Comparison of ENCODE assay signal across 11 cellular contexts in the genomic region with DNA sequence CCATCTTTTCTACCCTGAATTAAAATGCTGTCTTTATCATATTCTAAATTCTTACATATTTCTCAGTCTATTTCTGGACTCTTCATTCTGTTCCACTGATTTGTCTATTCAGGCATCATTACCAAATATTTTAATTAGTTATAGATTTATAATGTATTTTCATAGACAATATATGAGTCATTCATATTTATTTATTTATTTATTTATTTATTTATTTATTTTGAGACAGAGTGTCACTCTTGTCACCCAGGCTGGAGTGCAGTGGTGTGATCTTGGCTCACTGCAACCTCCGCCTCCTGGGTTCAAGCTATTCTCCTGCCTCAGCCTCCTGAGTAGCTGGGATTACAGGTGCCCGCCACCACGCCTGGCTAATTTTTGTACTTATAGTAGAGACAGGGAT. TPM values are rescaled to one million over a fixed set of nuclear protein-coding genes. Genes with fewer than 3 reads are reported as not detected.
"Had no signal": no experiment of that assay in that cellular context is flagged by ENCODE, and none has a peak within 500 bp of the region (broad histone marks: within the 10 kb centered on the region; RNA-seq: fewer than 3 reads in every experiment).

No MANE protein-coding gene starts in this region.

RNA-seq across cellular contexts. Expression of gene C9orf57, which starts 35.1 kb away (rescaled TPM):
- total RNA-seq: OCI-LY7, PC-3, PC-9, Peyer's patch, Right ventricle myocardium inferior, Right ventricle myocardium superior, RPMI7951, SJCRH30, SJSA1, SK-MEL-5 had no signal
- polyA plus RNA-seq: SK-N-SH had no signal

RNA-seq across cellular contexts. Expression of gene GDA, which starts 53.7 kb away (rescaled TPM):
- total RNA-seq: OCI-LY7, PC-3, SJCRH30, SK-MEL-5 had no signal
- polyA plus RNA-seq: SK-N-SH had no signal
